26 cellular contexts compared by ENCODE assay signal in genomic region chr6:168704678-168705077, GRCh38.
A peak's percentile ranks its signal among the peaks of the same experiment; 100 is the strongest.
DNase-seq lines count a peak whose midpoint lies in the region; ATAC-seq, FAIRE-seq and TF ChIP-seq lines count a peak whose summit lies in the region.
"Had no signal": no experiment of that assay in that cellular context is flagged by ENCODE, and none has a peak within 500 bp of the region (broad histone marks: within the 10 kb centered on the region; RNA-seq: fewer than 3 reads in every experiment).

No MANE protein-coding gene starts in this region.

- H3K36me3 ChIP-seq in heart right ventricle (no peaks in the 10 kb centered on the region), K562 (ENCODE audit: control insufficient read depth, insufficient read depth, low read length) (no peaks in the 10 kb centered on the region), upper lobe of right lung (no peaks in the 10 kb centered on the region)
- H3K36me3 ChIP-seq: BE2C; BLaER1 treated with 17β-estradiol and CSF1 and Interleukin-3, amounts not matched to agents 10 nM and 100 nM had no signal

- H3K79me2 ChIP-seq in K562 (ENCODE audit: control insufficient read depth, insufficient read depth, low read length) = no peaks in the 10 kb centered on the region

- peaks cover 0 to 15% (median 0%) of the 10 kb centered on the region in 9 donors for H3K4me1 ChIP-seq in heart right ventricle
- no peaks in the 10 kb centered on the region for H3K4me1 ChIP-seq in K562 (replicated peaks in 1 of 2; ENCODE audit: control insufficient read depth in 2 of 2, insufficient read depth in 2 of 2, low read length in 2 of 2)
- H3K4me1 ChIP-seq in upper lobe of right lung = no peaks in the 10 kb centered on the region
- H3K4me1 ChIP-seq in foreskin keratinocyte = no peaks in the 10 kb centered on the region
- H3K4me1 ChIP-seq: A549, BE2C had no signal

- H3K9ac ChIP-seq in K562 (ENCODE audit: insufficient read depth in 1 of 2, low read depth in 2 of 2, low read length in 2 of 2) = no peak overlapping the region
- H3K9ac ChIP-seq: BLaER1 treated with 17β-estradiol and CSF1 and Interleukin-3, amounts not matched to agents 10 nM and 100 nM had no signal

- FAIRE-seq in K562 (lab: Jason Lieb, UNC) = no peak
- FAIRE-seq: A549, D721Med, GM12878, GM19239, H54 had no signal

- no peaks in the 10 kb centered on the region for H3K9me1 ChIP-seq in K562 (ENCODE audit: control insufficient read depth, insufficient read depth, low read length)

- 65 to 70% methylated on average over 6 of the region's 6 CpGs for WGBS in heart right ventricle, 2 donors
- WGBS in K562 (ENCODE audit: insufficient coverage, low coverage, missing lambda C conversion rate) = 0% methylated on average over 6 of the region's 6 CpGs

- intact Hi-C loops in cardiac septum (cut with DNase I) = no loop called here
- intact Hi-C loops in heart right ventricle (cut with DNase I) = no loop called here
- intact Hi-C loops in K562 (cut with micrococcal nuclease) = no loop called here
- intact Hi-C loops in upper lobe of right lung (cut with DNase I) = no loop called here

- POLR2A ChIA-PET in K562 (lab: Yijun Ruan, JAX) = interaction anchor here (0.7 kb wide), 1 partner anchor 21 kb away, joined by 3 read pairs; no protein-coding TSS in a partner anchor

- H3K27me3 ChIP-seq in heart right ventricle (peaks cover 0 to 20% (median 0%) of the 10 kb centered on the region in 7 donors), K562 (ENCODE audit: control insufficient read depth in 2 of 2, insufficient read depth in 2 of 2, low read length in 2 of 2) (peaks cover 36 to 67% of the 10 kb centered on the region in 2 experiments; a peak in 4 of 5 replicates), upper lobe of right lung (peaks cover 9% of the 10 kb centered on the region), foreskin keratinocyte (no peaks in the 10 kb centered on the region)
- H3K27me3 ChIP-seq: BE2C; BLaER1 treated with 17β-estradiol and CSF1 and Interleukin-3, amounts not matched to agents 10 nM and 100 nM had no signal

- H3K4me3 ChIP-seq in heart right ventricle (no peak overlapping the region), K562 (no peak overlapping the region), upper lobe of right lung (no peak overlapping the region)
- H3K4me3 ChIP-seq: A549; BLaER1 treated with 17β-estradiol and CSF1 and Interleukin-3, amounts not matched to agents 10 nM and 100 nM; GM12878 had no signal

- no peak for TF ChIP-seq POLR2A in K562 (conservative IDR thresholded peaks at IDR 0.05)
- TF ChIP-seq POLR2A in erythroblast (IDR thresholded peaks at IDR 0.05; ENCODE audit: low read length) = no peak

- no peak overlapping the region for H3K4me2 ChIP-seq in K562 (ENCODE audit: insufficient read depth, low read length)
- H3K4me2 ChIP-seq: A549; BLaER1 treated with 17β-estradiol and CSF1 and Interleukin-3, amounts not matched to agents 10 nM and 100 nM had no signal

- in situ Hi-C loops in K562 (cut with MboI) = no loop called here

- no peaks in the 10 kb centered on the region for H3K9me3 ChIP-seq in heart right ventricle
- no peaks in the 10 kb centered on the region for H3K9me3 ChIP-seq in K562 (replicated peaks; ENCODE audit: control insufficient read depth, insufficient read depth, low read depth, low read length)
- no peaks in the 10 kb centered on the region for H3K9me3 ChIP-seq in upper lobe of right lung
- H3K9me3 ChIP-seq: A549, BE2C had no signal

- peaks cover 15% of the 10 kb centered on the region; the same call in 1 of the 2 replicates for H4K20me1 ChIP-seq in K562 (replicated peaks; ENCODE audit: control insufficient read depth, insufficient read depth, low read length)
- H4K20me1 ChIP-seq: BLaER1 treated with 17β-estradiol and CSF1 and Interleukin-3, amounts not matched to agents 10 nM and 100 nM had no signal

- no peak for TF ChIP-seq EP300 in K562 (IDR thresholded peaks at IDR 0.05; ENCODE audit: low read length)

- peak; percentile 35 for DNase-seq in cardiac septum (ENCODE audit: low spot score)
- DNase-seq in heart right ventricle = no peak
- DNase-seq in K562 (ENCODE audit: extremely low read depth in 1 of 4, low spot score in 3 of 4) = no peak
- DNase-seq in iPS-NIHi11 (ENCODE audit: low spot score) = peak; percentile 44
- DNase-seq in upper lobe of right lung = peak; percentile 26
- no peak for DNase-seq in erythroblast (lab: John Stamatoyannopoulos, UW)
- DNase-seq in foreskin keratinocyte = no peak
- DNase-seq in RKO (ENCODE audit: low spot score) = no peak
- DNase-seq: 8988T; ACHN; AML-193; BE2C; CD4-positive, alpha-beta T cell; CD8-positive, alpha-beta memory T cell; DMS 273 treated with DMSO at 0.1 percent for 48 hours; DMS79; EL; GDM1; GOT3; HCEC 1CT had no signal

- CTCF ChIA-PET in K562 (lab: Yijun Ruan, JAX; ENCODE audit: low intra/inter-chr PET ratio) = no interaction called here

- H3K27ac ChIP-seq in heart right ventricle = no peak overlapping the region
- no peak overlapping the region for H3K27ac ChIP-seq in K562 (ENCODE audit: extremely low read depth, low read depth, low read length)
- H3K27ac ChIP-seq in upper lobe of right lung = no peak overlapping the region
- no peak overlapping the region for H3K27ac ChIP-seq in foreskin keratinocyte
- H3K27ac ChIP-seq: A549; BLaER1 treated with 17β-estradiol and CSF1 and Interleukin-3, amounts not matched to agents 10 nM and 100 nM had no signal

- ATAC-seq in heart right ventricle (no peak), K562 (0 out of 3 replicates have a peak, but pooled peaks have one; percentile 40), upper lobe of right lung (no peak), foreskin keratinocyte (no peak)
- ATAC-seq: A549, GM12878 had no signal

- no peak for TF ChIP-seq CTCF in heart right ventricle (IDR thresholded peaks at IDR 0.05)
- no peak for TF ChIP-seq CTCF in K562 (IDR thresholded peaks at IDR 0.05 in 2 of 3, conservative IDR thresholded peaks at IDR 0.05 in 1 of 3; ENCODE audit: insufficient read depth in 2 of 3, low read depth in 1 of 3, low read length in 3 of 3)
- no peak for TF ChIP-seq CTCF in upper lobe of right lung (IDR thresholded peaks at IDR 0.05)
- no peak for TF ChIP-seq CTCF in foreskin keratinocyte (conservative IDR thresholded peaks at IDR 0.05)

- BruUV-seq in K562 (replicated peaks; lab: Mats Ljungman, UMichigan) = no TSS peak

- TF ChIP-seq RAD21 in K562 (CRISPR knock-in tag; conservative IDR thresholded peaks at IDR 0.05 in 1 of 2, IDR thresholded peaks at IDR 0.05 in 1 of 2) = no peak

- no peak overlapping the region for H2AFZ ChIP-seq in K562 (ENCODE audit: low read depth, low read length)

TF ChIP-seq in K562, 482 proteins besides CTCF, POLR2A, EP300 and RAD21 (continues in another document):
- TF ChIP-seq IRF1 (CRISPR knock-in tag; IDR thresholded peaks at IDR 0.05; ENCODE audit: borderline replicate concordance) (no peak), ELF1 (tag; IDR thresholded peaks at IDR 0.05) (no peak), NR2C2 (CRISPR knock-in tag; IDR thresholded peaks at IDR 0.05) (no peak), NR2C2 (tag; IDR thresholded peaks at IDR 0.05) (no peak), MCM2 (IDR thresholded peaks at IDR 0.05; ENCODE audit: low read depth) (no peak), SP2 (IDR thresholded peaks at IDR 0.05; ENCODE audit: extremely low read depth, low read depth, low read length, poor library complexity, severe bottlenecking) (no peak), ZNF449 (CRISPR knock-in tag; IDR thresholded peaks at IDR 0.05) (no peak), NFXL1 (CRISPR knock-in tag; IDR thresholded peaks at IDR 0.05) (no peak), ZNF695 (CRISPR knock-in tag; IDR thresholded peaks at IDR 0.05) (no peak), ZEB2 (IDR thresholded peaks at IDR 0.05) (no peak), NCOA1 (IDR thresholded peaks at IDR 0.05; ENCODE audit: low read depth) (no peak), TRIM28 (IDR thresholded peaks at IDR 0.05) (no peak), ZNF785 (CRISPR knock-in tag; IDR thresholded peaks at IDR 0.05) (no peak)

Comparison
In these comparisons a context has a peak if more than half of its experiments do, and no peak if none do; other contexts are left out.
1. DNase-seq: peak in cardiac septum (single experiment), iPS-NIHi11 (single experiment) and upper lobe of right lung (single experiment); none in heart right ventricle (0 of 2), K562 (0 of 4), erythroblast (0 of 2), foreskin keratinocyte (0 of 2) and RKO (single experiment).